9 cellular contexts compared by ENCODE assay signal in the genomic region with DNA sequence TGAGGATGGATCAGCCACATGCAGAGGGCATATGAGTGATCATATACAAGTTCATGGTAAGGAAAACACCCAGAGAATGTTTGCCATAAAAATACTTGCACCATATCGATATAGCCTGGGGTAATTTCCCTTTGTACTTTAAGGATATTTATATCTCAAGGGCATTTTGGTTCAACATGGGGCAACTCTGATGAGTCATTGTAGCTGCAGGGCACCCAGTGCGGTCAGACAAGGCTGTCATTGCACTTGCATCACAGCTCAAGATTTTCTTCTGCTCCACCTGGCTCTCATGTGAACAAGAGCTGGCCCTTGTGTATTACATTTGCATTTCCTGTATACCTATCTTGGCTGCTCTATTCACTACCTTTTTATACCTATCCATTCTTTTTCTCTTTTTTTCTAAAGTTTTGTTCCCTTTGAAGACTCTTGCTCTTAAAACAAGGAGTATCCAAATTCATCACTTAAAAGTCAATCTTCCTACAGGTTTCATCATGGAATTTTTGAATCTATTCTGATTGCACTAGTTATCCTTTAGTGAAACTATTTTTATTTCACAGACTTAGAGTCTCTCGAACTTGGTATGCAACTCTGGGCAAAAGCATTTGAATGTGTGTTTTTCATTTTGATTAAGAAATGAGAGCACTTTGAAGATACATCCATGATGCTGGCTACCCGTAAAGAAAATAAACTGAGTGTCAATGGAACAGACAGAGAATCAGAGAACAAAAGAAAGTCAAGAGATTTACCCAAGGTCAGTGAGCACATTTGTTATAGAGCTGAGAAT.
DNase-seq lines count a peak whose midpoint lies in the region; ATAC-seq and TF ChIP-seq lines count a peak whose summit lies in the region.
"Had no signal": no experiment of that assay in that cellular context is flagged by ENCODE, and none has a peak within 500 bp of the region (broad histone marks: within the 10 kb centered on the region; RNA-seq: fewer than 3 reads in every experiment).

No MANE protein-coding gene starts in this region.

- H3K27me3 ChIP-seq in PC-3 (ENCODE audit: low read length) (no peaks in the 10 kb centered on the region), heart left ventricle (no peaks in the 10 kb centered on the region)
- H3K27me3 ChIP-seq: cardiac muscle cell had no signal

- 39 to 54% (median 50%) methylated on average over 4 of the region's 4 CpGs for WGBS in heart left ventricle, 4 donors

- no peaks in the 10 kb centered on the region for H3K36me3 Mint-ChIP-seq in HFFc6 (ENCODE audit: low read depth)

- H3K4me3 Mint-ChIP-seq in HFFc6, result no peak overlapping the region; the same call in 1 of the 2 replicates

- peak overlapping the region; percentile 50 for H3K27ac ChIP-seq in PC-3 (ENCODE audit: low read length)
- peak overlapping the region in 5 of 12 donors; percentile 14 to 47 (median 35) for H3K27ac ChIP-seq in heart left ventricle
- H3K27ac ChIP-seq: cardiac muscle cell had no signal

- no peak for TF ChIP-seq POLR2A in heart left ventricle (IDR thresholded peaks at IDR 0.05)

- POLR2A ChIA-PET in PC-3 (lab: Charles Lee; ENCODE audit: unreplicated experiment), result no interaction called here

- H3K79me2 ChIP-seq in PC-3 (ENCODE audit: low read length), result no peaks in the 10 kb centered on the region

- H4K20me1 ChIP-seq in PC-3 (ENCODE audit: low read length), result no peaks in the 10 kb centered on the region

- no peaks in the 10 kb centered on the region for H3F3A ChIP-seq in PC-3 (ENCODE audit: low read length, unreplicated experiment)

- H3K4me1 ChIP-seq in PC-3 (ENCODE audit: insufficient read depth, low read length) (peaks cover 31% of the 10 kb centered on the region), heart left ventricle (peaks cover 0 to 19% (median 0%) of the 10 kb centered on the region in 12 donors)

- H3K4me3 ChIP-seq in PC-3 (ENCODE audit: low read length) (no peak overlapping the region), heart left ventricle (no peak overlapping the region)
- H3K4me3 ChIP-seq: cardiac muscle cell had no signal

- H3K27me3 Mint-ChIP-seq in HFFc6 (ENCODE audit: insufficient read depth), result no peaks in the 10 kb centered on the region

- no peaks in the 10 kb centered on the region for H3K9me3 Mint-ChIP-seq in HFFc6

- DNase-seq in EH (ENCODE audit: low read depth) (peak; percentile 89), HFFc6 (peak; percentile 88), PC-3 (peak; percentile 91), heart left ventricle (peak in 4 of 5 donors; percentile 13 to 54 (median 26)), head of caudate nucleus (no peak)
- DNase-seq in activated T-cell treated with anti-CD3 and anti-CD28 coated beads, Interleukin-2, amount 50 U/mL, for 48 hours, result no peak

- TF ChIP-seq CTCF in HFFc6 (IDR thresholded peaks at IDR 0.05), result no peak
- no peak for TF ChIP-seq CTCF in PC-3 (conservative IDR thresholded peaks at IDR 0.05; ENCODE audit: low read depth, low read length)
- no peak for TF ChIP-seq CTCF in heart left ventricle (IDR thresholded peaks at IDR 0.05)

- CTCF ChIA-PET in PC-3 (lab: Charles Lee), result interaction anchor here (0.7 kb wide), 1 partner anchor 338 kb away, joined by 3 read pairs; no protein-coding TSS in a partner anchor

- H3K9me3 ChIP-seq in PC-3 (ENCODE audit: low read length), result no peaks in the 10 kb centered on the region
- H3K9me3 ChIP-seq in heart left ventricle, result no peaks in the 10 kb centered on the region

- H3K4me1 Mint-ChIP-seq in HFFc6 (ENCODE audit: low read depth), result peaks cover 25% of the 10 kb centered on the region

- H3K36me3 ChIP-seq in PC-3 (ENCODE audit: low read depth, low read length) (no peaks in the 10 kb centered on the region), heart left ventricle (no peaks in the 10 kb centered on the region)
- H3K36me3 ChIP-seq: cardiac muscle cell had no signal

- BruUV-seq in PC-3 (replicated peaks; lab: Mats Ljungman, UMichigan), result no TSS peak

- H3K4me2 ChIP-seq in PC-3 (ENCODE audit: low read length), result peak overlapping the region; percentile 24

- ATAC-seq in PC-3 (peak; percentile 70), heart left ventricle (peak; percentile 77 to 97 (median 90)), GM21526 (IDR thresholded peaks at IDR 0.05; ENCODE audit: low FRiP score, unreplicated experiment) (no peak), HG02885 (IDR thresholded peaks at IDR 0.05; ENCODE audit: poor library complexity, unreplicated experiment) (no peak)

- intact Hi-C loops in PC-3 (cut with micrococcal nuclease), result loop anchor here (10.0 kb wide), 1 partner anchor 486 kb away; no protein-coding TSS in a partner anchor
- intact Hi-C loops in heart left ventricle (cut with DNase I), result loop anchor here in 2 of 10 donors (10.0 kb wide), 2 partner anchors 104 to 486 kb away; no protein-coding TSS in a partner anchor
- intact Hi-C loops in head of caudate nucleus (cut with DNase I), result no loop called here

- H2AFZ ChIP-seq in PC-3 (ENCODE audit: low read length), result no peak overlapping the region

- H3K27ac Mint-ChIP-seq in HFFc6, result peak overlapping the region; percentile 29

- no peak overlapping the region for H3K9ac ChIP-seq in PC-3 (ENCODE audit: low read length)

- no peaks in the 10 kb centered on the region for H3K9me2 ChIP-seq in PC-3 (replicated peaks; ENCODE audit: low read length)

Comparison
In these comparisons a context has a peak if more than half of its experiments do, and no peak if none do; other contexts are left out.
1. DNase-seq: peak in EH (single experiment), HFFc6 (single experiment), PC-3 (single experiment) and heart left ventricle (4 of 5); none in activated T-cell treated with anti-CD3 and anti-CD28 coated beads, Interleukin-2, amount 50 U/mL, for 48 hours (0 of 2) and head of caudate nucleus (0 of 42).
2. ATAC-seq: peak in PC-3 (single experiment) and heart left ventricle (4 of 4); none in GM21526 (single experiment) and HG02885 (single experiment).